In genomic region chr10:93445978-93446720, GRCh38 we compare ENCODE assay signal across 9 cellular contexts. TPM values are rescaled to one million over a fixed set of nuclear protein-coding genes. Genes with fewer than 3 reads are reported as not detected.
DNase-seq lines count a peak whose midpoint lies in the region; ATAC-seq, FAIRE-seq and TF ChIP-seq lines count a peak whose summit lies in the region.
"Had no signal": no experiment of that assay in that cellular context is flagged by ENCODE, and none has a peak within 500 bp of the region (broad histone marks: within the 10 kb centered on the region; RNA-seq: fewer than 3 reads in every experiment).

No MANE protein-coding gene starts in this region.

- no peak overlapping the region for H3K4me3 ChIP-seq in GM23338
- no peak overlapping the region for H3K4me3 ChIP-seq in astrocyte (ENCODE audit: insufficient read depth, low read depth, low read length)
- H3K4me3 ChIP-seq in skeletal muscle satellite cell (ENCODE audit: low read length): no peak overlapping the region

- FAIRE-seq in astrocyte (lab: Jason Lieb, UNC): no peak

- H3K9me3 Mint-ChIP-seq in GM23338: no peaks in the 10 kb centered on the region
- no peaks in the 10 kb centered on the region for H3K9me3 Mint-ChIP-seq in astrocyte (ENCODE audit: unreplicated experiment)

- DNase-seq in GM23338 (ENCODE audit: low spot score) (peak; percentile 55), astrocyte (ENCODE audit: low read depth) (no peak), kidney glomerular epithelial cell (lab: John Stamatoyannopoulos, UW) (peak; percentile 85), left colon (no peak), LoVo (ENCODE audit: low spot score) (no peak)
- DNase-seq in activated naive CD4-positive, alpha-beta T cell (lab: John Stamatoyannopoulos, UW): no peak
- DNase-seq: effector CD8-positive, alpha-beta T cell had no signal

- H3K4me1 Mint-ChIP-seq in GM23338 (peaks cover 38% of the 10 kb centered on the region), astrocyte (ENCODE audit: low read depth, unreplicated experiment) (peaks cover 40% of the 10 kb centered on the region)

- H4K20me1 ChIP-seq in GM23338 (replicated peaks; ENCODE audit: insufficient read depth) (no peaks in the 10 kb centered on the region), astrocyte (ENCODE audit: insufficient read depth, low read length) (peaks cover 8% of the 10 kb centered on the region)

- H3K27ac ChIP-seq in GM23338 (ENCODE audit: low read depth): peak overlapping the region; percentile 84
- peak overlapping the region; percentile 93 for H3K27ac ChIP-seq in astrocyte (ENCODE audit: low read depth, low read length)

- intact Hi-C loops in left colon (cut with DNase I, micrococcal nuclease): no loop called here

- H3K4me3 Mint-ChIP-seq in GM23338 (peak overlapping the region; percentile 24; the same call in 2 of the 3 replicates), astrocyte (ENCODE audit: unreplicated experiment) (no peak overlapping the region)

- H3K36me3 Mint-ChIP-seq in GM23338 (ENCODE audit: low read depth): no peaks in the 10 kb centered on the region
- peaks cover 33% of the 10 kb centered on the region for H3K36me3 Mint-ChIP-seq in astrocyte (ENCODE audit: low read depth, unreplicated experiment)

- H3K27me3 Mint-ChIP-seq in GM23338 (ENCODE audit: insufficient read depth, low read depth, poor library complexity): peaks cover 13% of the 10 kb centered on the region
- no peaks in the 10 kb centered on the region for H3K27me3 Mint-ChIP-seq in astrocyte (ENCODE audit: low read depth, unreplicated experiment)

- peak; percentile 22 for ATAC-seq in GM23338
- ATAC-seq in left colon: no peak
- ATAC-seq in HG02973 (IDR thresholded peaks at IDR 0.05; ENCODE audit: unreplicated experiment): no peak

- peaks cover 8% of the 10 kb centered on the region for H3K4me1 ChIP-seq in GM23338 (ENCODE audit: insufficient read depth)
- H3K4me1 ChIP-seq in astrocyte (ENCODE audit: insufficient read depth, low read length): peaks cover 41% of the 10 kb centered on the region
- H3K4me1 ChIP-seq in skeletal muscle satellite cell (ENCODE audit: control insufficient read depth, insufficient read depth, low read length): peaks cover 38% of the 10 kb centered on the region

- H3K9ac ChIP-seq in astrocyte (ENCODE audit: low read length) (peak overlapping the region; percentile 81), skeletal muscle satellite cell (ENCODE audit: low read depth, low read length) (peak overlapping the region; percentile 76)

- H2AFZ ChIP-seq in GM23338 (no peak overlapping the region), astrocyte (ENCODE audit: low read depth, low read length) (no peak overlapping the region)

- peaks cover 7% of the 10 kb centered on the region; the same call in 1 of the 2 replicates for H3F3A ChIP-seq in GM23338 (replicated peaks; ENCODE audit: low read depth)

- H3K4me2 ChIP-seq in GM23338: peak overlapping the region; percentile 45; the same call in 1 of the 2 replicates
- H3K4me2 ChIP-seq in astrocyte (ENCODE audit: low read length): peak overlapping the region; percentile 61
- peak overlapping the region; percentile 23 for H3K4me2 ChIP-seq in skeletal muscle satellite cell (ENCODE audit: low read length)

- H3K79me2 ChIP-seq in GM23338 (replicated peaks; ENCODE audit: insufficient read depth) (no peaks in the 10 kb centered on the region), astrocyte (ENCODE audit: insufficient read depth, low read length) (peaks cover 85% of the 10 kb centered on the region)

- TF ChIP-seq CTCF in GM23338 (conservative IDR thresholded peaks at IDR 0.05; ENCODE audit: low read depth in 2 of 2): no peak
- no peak for TF ChIP-seq CTCF in astrocyte (IDR thresholded peaks at IDR 0.05; ENCODE audit: insufficient read depth, low read depth, low read length)

- H3K27ac Mint-ChIP-seq in GM23338 (peak overlapping the region; percentile 86), astrocyte (ENCODE audit: unreplicated experiment) (peak overlapping the region; percentile 100)

- H3K36me3 ChIP-seq in GM23338 (ENCODE audit: insufficient read depth): no peaks in the 10 kb centered on the region
- H3K36me3 ChIP-seq in astrocyte (ENCODE audit: insufficient read depth, low read length): peaks cover 51% of the 10 kb centered on the region
- H3K36me3 ChIP-seq in skeletal muscle satellite cell (ENCODE audit: insufficient read depth, low read length): peaks cover 82% of the 10 kb centered on the region

- no peaks in the 10 kb centered on the region for H3K27me3 ChIP-seq in GM23338 (ENCODE audit: insufficient read depth)
- H3K27me3 ChIP-seq in astrocyte (ENCODE audit: insufficient read depth, low read length): no peaks in the 10 kb centered on the region
- no peaks in the 10 kb centered on the region for H3K27me3 ChIP-seq in skeletal muscle satellite cell (ENCODE audit: control insufficient read depth, insufficient read depth, low read length)

- no peaks in the 10 kb centered on the region for H3K9me2 ChIP-seq in GM23338 (ENCODE audit: insufficient read depth)

- no peaks in the 10 kb centered on the region for H3K9me3 ChIP-seq in astrocyte (ENCODE audit: insufficient read depth, low read depth, low read length)
- H3K9me3 ChIP-seq in skeletal muscle satellite cell (replicated peaks; ENCODE audit: low read length): no peaks in the 10 kb centered on the region

TF ChIP-seq in GM23338, 12 proteins besides CTCF, POLR2A, EP300 and RAD21 (continues in another document):
- TF ChIP-seq ZNF114 (CRISPR knock-in tag; IDR thresholded peaks at IDR 0.05) (no peak), POLR2AphosphoS5 (IDR thresholded peaks at IDR 0.05; ENCODE audit: low read depth) (no peak), EZH2phosphoT487 (IDR thresholded peaks at IDR 0.05; ENCODE audit: unreplicated experiment) (no peak), CREB1 (CRISPR knock-in tag; IDR thresholded peaks at IDR 0.05; ENCODE audit: low read depth) (no peak), ETS1 (IDR thresholded peaks at IDR 0.05) (no peak)

RNA-seq across cellular contexts. Expression of gene MYOF, which starts 36.0 kb away (rescaled TPM):
- 0.54 and 1.4 TPM in 2 replicates for total RNA-seq in GM23338 (2014; rRNA removed; shearing (Covaris generic))
- polyA plus RNA-seq in GM23338 (2016; fragmentation: Nextera tagmentation; extraction: Ambion mirVana): 0.45 and 0.82 TPM in 2 replicates
- total RNA-seq in astrocyte: 299 and 306 TPM in 2 replicates
- 168 and 212 TPM in 2 replicates for total RNA-seq in skeletal muscle satellite cell (2012; rRNA removed)
- total RNA-seq in left colon: 100 to 1,000 TPM; 106 to 110 TPM

RNA-seq across cellular contexts. Expression of gene CEP55, which starts 50.3 kb away (rescaled TPM):
- total RNA-seq in GM23338 (2014; rRNA removed; shearing (Covaris generic)): 15.0 and 22.4 TPM in 2 replicates
- polyA plus RNA-seq in GM23338 (2016; fragmentation: Nextera tagmentation; extraction: Ambion mirVana): 12.4 and 13.2 TPM in 2 replicates
- total RNA-seq in astrocyte: 2.0 and 3.7 TPM in 2 replicates
- total RNA-seq in skeletal muscle satellite cell (2012; rRNA removed): 21.5 and 29.3 TPM in 2 replicates
- total RNA-seq in left colon: 1 to 10 TPM; 2.0 to 7.4 TPM

Comparison
In these comparisons a context has a peak if more than half of its experiments do, and no peak if none do; other contexts are left out.
1. DNase-seq: peak in GM23338 (single experiment) and kidney glomerular epithelial cell (single experiment); none in astrocyte (single experiment), left colon (0 of 2), activated naive CD4-positive, alpha-beta T cell (0 of 4) and LoVo (single experiment).
2. RNA of gene MYOF, which starts 36.0 kb away (total RNA-seq): 299 to 306 TPM in astrocyte and 106 to 110 TPM in left colon; 0.54 to 1.4 TPM in GM23338; every median in the first group is over 10 times any median in the second.
3. Peak in every context shown above with its lines, with median percentiles within 50 percentile points of each other: H3K4me2 ChIP-seq.